Comparison of ENCODE assay signal across 17 cellular contexts in the genomic region with DNA sequence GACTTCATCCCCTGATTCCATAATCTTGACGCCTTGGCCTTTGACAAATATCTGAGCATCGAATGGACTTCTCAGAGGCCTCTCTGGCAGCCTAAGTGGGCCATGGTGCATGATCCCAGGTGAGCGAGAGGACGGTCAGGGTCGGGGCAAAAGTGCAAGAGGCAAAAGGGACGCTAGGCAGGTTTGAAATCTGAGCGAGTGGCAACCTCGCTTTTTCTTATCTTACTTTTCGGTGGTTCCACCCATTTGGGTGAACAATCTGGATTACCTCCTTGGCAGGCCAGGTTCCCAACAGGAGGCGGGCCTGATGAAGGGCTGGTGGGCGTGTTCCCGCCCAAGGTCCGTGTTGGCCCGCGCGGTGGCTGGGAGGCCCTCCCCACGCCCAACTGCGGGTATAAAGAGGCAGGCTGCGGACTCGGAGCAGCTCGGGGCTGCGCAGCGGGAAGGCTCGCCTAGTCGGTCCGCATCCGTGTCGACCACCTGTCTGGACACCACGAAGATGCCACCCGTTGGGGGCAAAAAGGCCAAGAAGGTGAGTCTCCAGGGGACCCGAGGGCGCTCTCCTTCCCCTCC. TPM values are rescaled to one million over a fixed set of nuclear protein-coding genes. Genes with fewer than 3 reads are reported as not detected.
DNase-seq lines count a peak whose midpoint lies in the region; ATAC-seq, FAIRE-seq and TF ChIP-seq lines count a peak whose summit lies in the region.
"Had no signal": no experiment of that assay in that cellular context is flagged by ENCODE, and none has a peak within 500 bp of the region (broad histone marks: within the 10 kb centered on the region; RNA-seq: fewer than 3 reads in every experiment).

A gene with protein sequence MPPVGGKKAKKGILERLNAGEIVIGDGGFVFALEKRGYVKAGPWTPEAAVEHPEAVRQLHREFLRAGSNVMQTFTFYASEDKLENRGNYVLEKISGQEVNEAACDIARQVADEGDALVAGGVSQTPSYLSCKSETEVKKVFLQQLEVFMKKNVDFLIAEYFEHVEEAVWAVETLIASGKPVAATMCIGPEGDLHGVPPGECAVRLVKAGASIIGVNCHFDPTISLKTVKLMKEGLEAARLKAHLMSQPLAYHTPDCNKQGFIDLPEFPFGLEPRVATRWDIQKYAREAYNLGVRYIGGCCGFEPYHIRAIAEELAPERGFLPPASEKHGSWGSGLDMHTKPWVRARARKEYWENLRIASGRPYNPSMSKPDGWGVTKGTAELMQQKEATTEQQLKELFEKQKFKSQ (plus strand): TSS at position 423 of the 573 bp plus-strand sequence. CDS start 77 bp downstream, at position 500.

- no TSS peak for BruUV-seq in Caco-2 (replicated peaks; lab: Mats Ljungman, UMichigan)

- FAIRE-seq in astrocyte (lab: Jason Lieb, UNC), result no peak
- FAIRE-seq: small intestine had no signal

- TF ChIP-seq CTCF in Caco-2 (IDR thresholded peaks at IDR 0.05; ENCODE audit: insufficient read depth in 1 of 2, low read depth in 1 of 2, low read length in 1 of 2, severe bottlenecking in 1 of 2, unreplicated experiment in 1 of 2), result no peak
- TF ChIP-seq CTCF in astrocyte (IDR thresholded peaks at IDR 0.05; ENCODE audit: insufficient read depth, low read depth, low read length), result no peak
- TF ChIP-seq CTCF in neural cell (IDR thresholded peaks at IDR 0.05; ENCODE audit: poor library complexity, severe bottlenecking), result no peak

- DNase-seq in Caco-2, result no peak
- DNase-seq in astrocyte (ENCODE audit: low read depth), result no peak
- no peak for DNase-seq in SW 1271 (lab: John Stamatoyannopoulos, UW)
- no peak for DNase-seq in stimulated activated naive CD4-positive, alpha-beta T cell treated with Interleukin-2 at 50 U/mL for 16 hours (lab: John Stamatoyannopoulos, UW)
- DNase-seq: activated CD8-positive, alpha-beta T cell treated with anti-CD3 and anti-CD28 coated beads, Interleukin-2, amount 10 ng/mL, durations not matched to agents 7 days and 5 days; kidney glomerular epithelial cell; NCI-H2171 treated with DMSO at 0.1 percent for 48 hours; SJCRH30; small intestine had no signal

- H3K9me3 Mint-ChIP-seq in Caco-2 (ENCODE audit: unreplicated experiment) (no peaks in the 10 kb centered on the region), astrocyte (ENCODE audit: unreplicated experiment) (no peaks in the 10 kb centered on the region)
- H3K9me3 Mint-ChIP-seq: activated T-helper 17 cell treated with anti-CD3 and anti-CD28 coated beads, Interleukin-2, amount 50 U/mL, for 72 hours; IgD-negative memory B cell had no signal

- H3K4me1 Mint-ChIP-seq in Caco-2 (ENCODE audit: low read depth, unreplicated experiment) (no peaks in the 10 kb centered on the region), astrocyte (ENCODE audit: low read depth, unreplicated experiment) (peaks cover 4% of the 10 kb centered on the region)
- H3K4me1 Mint-ChIP-seq: activated T-helper 17 cell treated with anti-CD3 and anti-CD28 coated beads, Interleukin-2, amount 50 U/mL, for 72 hours; IgD-negative memory B cell had no signal

- H3K4me3 Mint-ChIP-seq in Caco-2 (ENCODE audit: unreplicated experiment) (peak within 1 kb of the TSS; percentile 6), astrocyte (ENCODE audit: unreplicated experiment) (no peak within 1 kb of the TSS)
- H3K4me3 Mint-ChIP-seq: activated CD8-positive, alpha-beta T cell treated with anti-CD3 and anti-CD28 coated beads, Interleukin-2, amount 10 ng/mL, durations not matched to agents 7 days and 5 days; activated T-helper 17 cell treated with anti-CD3 and anti-CD28 coated beads, Interleukin-2, amount 50 U/mL, for 72 hours; IgD-negative memory B cell had no signal

- TF ChIP-seq RAD21 in neural cell (conservative IDR thresholded peaks at IDR 0.05), result no peak

- peak within 1 kb of the TSS; percentile 53 for H3K4me2 ChIP-seq in astrocyte (ENCODE audit: low read length)
- H3K4me2 ChIP-seq in neural cell (ENCODE audit: low read length), result no peak within 1 kb of the TSS

- H3K27me3 ChIP-seq in Caco-2 (replicated peaks; ENCODE audit: control insufficient read depth, insufficient read depth, low read length) (peaks cover 3% of the 10 kb centered on the region; the same call in 1 of the 2 replicates), astrocyte (ENCODE audit: insufficient read depth, low read length) (peaks cover 33% of the 10 kb centered on the region), iPS-20b (ENCODE audit: insufficient read depth, low read length) (peaks cover 46% of the 10 kb centered on the region), neural cell (ENCODE audit: insufficient read depth, low read depth, low read length) (peaks cover 26% of the 10 kb centered on the region)
- H3K27me3 ChIP-seq: SJCRH30 had no signal

- H3K36me3 Mint-ChIP-seq in Caco-2 (ENCODE audit: insufficient read depth, unreplicated experiment) (no peaks in the 10 kb centered on the region), astrocyte (ENCODE audit: low read depth, unreplicated experiment) (no peaks in the 10 kb centered on the region)
- H3K36me3 Mint-ChIP-seq: IgD-negative memory B cell had no signal

- H3K36me3 ChIP-seq in Caco-2 (ENCODE audit: control insufficient read depth, insufficient read depth, low read length) (no peaks in the 10 kb centered on the region), astrocyte (ENCODE audit: insufficient read depth, low read length) (no peaks in the 10 kb centered on the region), iPS-20b (ENCODE audit: insufficient read depth, low read depth, low read length) (no peaks in the 10 kb centered on the region), neural cell (ENCODE audit: insufficient read depth, low read length) (no peaks in the 10 kb centered on the region)
- H3K36me3 ChIP-seq: neutrophil, SJCRH30 had no signal

- H3K9me3 ChIP-seq in Caco-2, result no peaks in the 10 kb centered on the region; the same call in 1 of the 2 replicates
- no peaks in the 10 kb centered on the region for H3K9me3 ChIP-seq in astrocyte (ENCODE audit: insufficient read depth, low read depth, low read length)
- no peaks in the 10 kb centered on the region for H3K9me3 ChIP-seq in iPS-20b (ENCODE audit: insufficient read depth, low read depth, low read length)
- no peaks in the 10 kb centered on the region for H3K9me3 ChIP-seq in neural cell (ENCODE audit: low read length)
- H3K9me3 ChIP-seq: neutrophil, SJCRH30 had no signal

- H3K27ac Mint-ChIP-seq in Caco-2 (ENCODE audit: unreplicated experiment) (no peak within 1 kb of the TSS), astrocyte (ENCODE audit: unreplicated experiment) (no peak within 1 kb of the TSS)
- H3K27ac Mint-ChIP-seq: activated CD8-positive, alpha-beta T cell treated with anti-CD3 and anti-CD28 coated beads, Interleukin-2, amount 10 ng/mL, durations not matched to agents 7 days and 5 days; activated T-helper 17 cell treated with anti-CD3 and anti-CD28 coated beads, Interleukin-2, amount 50 U/mL, for 72 hours; IgD-negative memory B cell had no signal

- H3K79me2 ChIP-seq in astrocyte (ENCODE audit: insufficient read depth, low read length) (no peaks in the 10 kb centered on the region), neural cell (replicated peaks; ENCODE audit: insufficient read depth, low read length) (no peaks in the 10 kb centered on the region)

- H3K4me1 ChIP-seq in Caco-2, result no peaks in the 10 kb centered on the region
- H3K4me1 ChIP-seq in astrocyte (ENCODE audit: insufficient read depth, low read length), result no peaks in the 10 kb centered on the region
- H3K4me1 ChIP-seq in iPS-20b (ENCODE audit: insufficient read depth, low read length), result no peaks in the 10 kb centered on the region
- H3K4me1 ChIP-seq: SJCRH30 had no signal

- no peak for ATAC-seq in GM19328 (IDR thresholded peaks at IDR 0.05; ENCODE audit: unreplicated experiment)
- ATAC-seq in GM19324 (IDR thresholded peaks at IDR 0.05; ENCODE audit: low FRiP score, unreplicated experiment), result no peak
- ATAC-seq: activated CD8-positive, alpha-beta T cell treated with anti-CD3 and anti-CD28 coated beads, Interleukin-2, amount 10 ng/mL, durations not matched to agents 7 days and 5 days; activated T-helper 17 cell treated with anti-CD3 and anti-CD28 coated beads, Interleukin-2, amount 50 U/mL, for 72 hours had no signal

- CTCF ChIA-PET in Caco-2 (lab: Charles Lee), result no interaction called here

- intact Hi-C loops in Caco-2 (cut with micrococcal nuclease; ENCODE audit: unreplicated experiment), result no loop called here

- no peaks in the 10 kb centered on the region for H3K9me2 ChIP-seq in neural cell (ENCODE audit: insufficient read depth, low read length)

- H3F3A ChIP-seq in neural cell (ENCODE audit: insufficient read depth, low read length, poor library complexity, severe bottlenecking), result no peaks in the 10 kb centered on the region

- H3K27me3 Mint-ChIP-seq in Caco-2 (ENCODE audit: insufficient read depth, unreplicated experiment) (peaks cover 9% of the 10 kb centered on the region), astrocyte (ENCODE audit: low read depth, unreplicated experiment) (peaks cover 47% of the 10 kb centered on the region)

- TF ChIP-seq EP300 in neural cell (conservative IDR thresholded peaks at IDR 0.05; ENCODE audit: poor library complexity, severe bottlenecking), result no peak

- H3K9ac ChIP-seq in astrocyte (ENCODE audit: low read length) (no peak within 1 kb of the TSS), iPS-20b (ENCODE audit: low read depth, low read length) (peak within 1 kb of the TSS; percentile 13; the same call in 1 of the 2 replicates), neural cell (ENCODE audit: low read length) (no peak within 1 kb of the TSS)

- H4K20me1 ChIP-seq in astrocyte (ENCODE audit: insufficient read depth, low read length) (no peaks in the 10 kb centered on the region), neural cell (ENCODE audit: insufficient read depth) (no peaks in the 10 kb centered on the region)

- H2AFZ ChIP-seq in astrocyte (ENCODE audit: low read depth, low read length) (peak within 1 kb of the TSS; percentile 31), neural cell (ENCODE audit: low read depth, low read length) (no peak within 1 kb of the TSS)

- POLR2A ChIA-PET in Caco-2 (lab: Charles Lee), result no interaction called here

- H3K4me3 ChIP-seq in Caco-2 (ENCODE audit: low read depth, low read length) (no peak within 1 kb of the TSS), astrocyte (ENCODE audit: insufficient read depth, low read depth, low read length) (no peak within 1 kb of the TSS), iPS-20b (ENCODE audit: low read length) (peak within 1 kb of the TSS; percentile 73), neural cell (ENCODE audit: low read length) (peak within 1 kb of the TSS; percentile 28)
- H3K4me3 ChIP-seq: SJCRH30 had no signal

- H3K27ac ChIP-seq in astrocyte (ENCODE audit: low read depth, low read length), result no peak within 1 kb of the TSS
- H3K27ac ChIP-seq in iPS-20b (ENCODE audit: low read length), result no peak within 1 kb of the TSS
- H3K27ac ChIP-seq in neural cell (ENCODE audit: low read length), result no peak within 1 kb of the TSS
- H3K27ac ChIP-seq: neutrophil, SJCRH30 had no signal

RNA-seq across cellular contexts. Expression of the gene that starts here (rescaled TPM):
- total RNA-seq in Caco-2 (2022), result not detected in 2 replicates
- total RNA-seq in astrocyte, result not detected in 2 replicates
- not detected in 2 replicates for polyA plus RNA-seq in neural cell
- polyA minus RNA-seq in neural cell, result not detected in 2 replicates
- total RNA-seq: activated CD8-positive, alpha-beta T cell treated with anti-CD3 and anti-CD28 coated beads, Interleukin-2, amount 10 ng/mL, durations not matched to agents 7 days and 5 days; activated T-helper 17 cell treated with anti-CD3 and anti-CD28 coated beads, Interleukin-2, amount 50 U/mL, for 72 hours; dermis microvascular lymphatic vessel endothelial cell; SJCRH30 had no signal
- polyA plus RNA-seq: IgD-negative memory B cell had no signal

Comparison
In these comparisons a context has a peak if more than half of its experiments do, and no peak if none do; other contexts are left out.
1. H3K4me3 ChIP-seq: peak in iPS-20b (single experiment) and neural cell (single experiment); none in Caco-2 (single experiment) and astrocyte (single experiment).